ENCODE assay signal across 8 cellular contexts in the genomic region with DNA sequence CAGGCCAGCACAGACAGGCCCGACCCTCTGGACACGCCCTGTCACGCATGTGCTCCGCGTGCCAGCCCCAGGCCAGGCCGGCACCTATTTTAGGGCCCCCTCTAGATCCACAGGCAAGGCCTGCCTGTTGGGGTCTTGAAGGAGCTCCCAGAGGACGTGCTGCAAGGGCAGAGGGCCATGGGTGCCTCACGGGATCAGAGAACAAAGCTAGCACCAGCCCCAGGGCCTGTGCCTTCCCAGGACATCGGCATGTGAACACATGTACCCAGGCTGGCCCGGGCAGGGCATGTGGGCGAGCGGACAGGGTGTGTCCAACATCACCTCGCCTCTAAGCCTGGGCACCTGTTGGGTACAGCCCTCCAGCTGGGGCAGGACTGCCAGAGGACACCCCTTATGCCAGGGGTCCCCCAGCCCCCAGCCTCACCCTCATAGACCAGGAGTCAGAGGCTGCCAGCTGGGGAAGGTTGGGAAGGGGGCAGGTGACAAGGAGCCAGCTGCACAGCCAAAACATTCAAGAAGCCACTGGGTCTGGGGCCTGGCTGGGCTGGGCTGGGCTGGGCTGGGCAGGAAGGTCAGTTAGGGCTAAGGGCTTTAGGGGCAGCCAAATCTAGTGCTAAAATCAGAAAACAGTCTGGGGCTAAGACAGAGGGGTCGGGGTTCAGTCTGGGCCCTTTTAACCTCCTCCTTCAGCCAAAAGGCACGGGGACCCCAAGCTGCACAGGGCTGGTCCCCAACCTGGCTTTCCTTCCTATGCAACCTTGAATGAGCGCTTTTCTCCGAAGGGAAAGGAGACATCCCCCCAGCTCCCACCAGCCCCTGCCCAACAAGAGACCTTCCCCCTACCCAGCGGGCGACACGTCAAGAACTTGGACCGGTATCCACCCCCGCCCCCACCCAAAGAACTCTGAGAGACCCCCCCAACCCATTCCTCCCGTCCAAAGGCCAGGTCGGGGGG. TPM values are rescaled to one million over a fixed set of nuclear protein-coding genes. Genes with fewer than 3 reads are reported as not detected.
A peak's percentile ranks its signal among the peaks of the same experiment; 100 is the strongest.
DNase-seq lines count a peak whose midpoint lies in the region; ATAC-seq and TF ChIP-seq lines count a peak whose summit lies in the region.

No MANE protein-coding gene starts in this region.

- intact Hi-C loops in uterus (cut with DNase I; ENCODE audit: low total_unique reads), result no loop called here

- H4K5ac ChIP-seq in mesendoderm (ENCODE audit: low read length), result no peak overlapping the region

- H3K79me2 ChIP-seq in mesendoderm (ENCODE audit: control insufficient read depth, insufficient read depth, low read length), result peaks cover 46% of the 10 kb centered on the region

- DNase-seq in H4 (ENCODE audit: low spot score) (peak; percentile 42), SW480 (ENCODE audit: low spot score) (peak; percentile 68), ecto neural progenitor cell (ENCODE audit: low spot score) (peak; percentile 47), mesendoderm (no peak), uterus (peak in 1 of 2 donors; percentile 65), NCI-H82 (lab: John Stamatoyannopoulos, UW) (no peak), 8988T (no peak)

- no peaks in the 10 kb centered on the region for H3K9me3 ChIP-seq in uterus

- peak overlapping the region; percentile 92 for H3K56ac ChIP-seq in mesendoderm (ENCODE audit: low read length)

- ATAC-seq in GM21717 (IDR thresholded peaks at IDR 0.05; ENCODE audit: unreplicated experiment), result no peak

- H3K23ac ChIP-seq in mesendoderm (ENCODE audit: low read length), result no peak overlapping the region

- H3K4me1 ChIP-seq in mesendoderm (ENCODE audit: control insufficient read depth, low read depth, low read length), result peaks cover 4% of the 10 kb centered on the region
- peaks cover 4 to 22% of the 10 kb centered on the region in 2 donors for H3K4me1 ChIP-seq in uterus

- no peak overlapping the region for H3K4ac ChIP-seq in mesendoderm (ENCODE audit: low read depth, low read length)

- no peaks in the 10 kb centered on the region for H3K27me3 ChIP-seq in mesendoderm (ENCODE audit: insufficient read depth, low read length, poor library complexity)
- H3K27me3 ChIP-seq in uterus, result no peaks in the 10 kb centered on the region

- H2BK15ac ChIP-seq in mesendoderm (replicated peaks; ENCODE audit: low read depth), result no peak overlapping the region

- H2BK5ac ChIP-seq in mesendoderm (ENCODE audit: low read length), result no peak overlapping the region

- no peak overlapping the region for H2BK120ac ChIP-seq in mesendoderm (ENCODE audit: low read depth, low read length)

- no peaks in the 10 kb centered on the region for H3K36me3 ChIP-seq in mesendoderm (ENCODE audit: control insufficient read depth, insufficient read depth, low read length)
- no peaks in the 10 kb centered on the region for H3K36me3 ChIP-seq in uterus

- TF ChIP-seq CTCF in uterus (IDR thresholded peaks at IDR 0.05), result no peak

- peaks cover 11% of the 10 kb centered on the region for H3K79me1 ChIP-seq in mesendoderm (ENCODE audit: low read length)

- H3K4me2 ChIP-seq in mesendoderm (ENCODE audit: low read length), result peak overlapping the region; percentile 7

- peak overlapping the region; percentile 75 for H3K4me3 ChIP-seq in mesendoderm (ENCODE audit: low read length)
- peak overlapping the region; percentile 56 to 96 for H3K4me3 ChIP-seq in uterus

- peak overlapping the region; percentile 90 for H3K9ac ChIP-seq in mesendoderm (ENCODE audit: low read length)

- no peak overlapping the region for H4K8ac ChIP-seq in mesendoderm (ENCODE audit: low read depth, low read length)

- H2AK5ac ChIP-seq in mesendoderm (ENCODE audit: low read length), result no peak overlapping the region

- peak overlapping the region; percentile 91 for H3K18ac ChIP-seq in mesendoderm (ENCODE audit: low read length)

- H3K27ac ChIP-seq in mesendoderm (ENCODE audit: low read depth, low read length), result no peak overlapping the region
- H3K27ac ChIP-seq in uterus, result peak overlapping the region; percentile 99 to 100

- no CpG with 5 or more reads among the region's 24 CpGs for WGBS in mesendoderm (ENCODE audit: extremely low coverage, insufficient coverage, low lambda C conversion rate)

- peak in 1 of 2 donors; percentile 25 for TF ChIP-seq POLR2A in uterus (IDR thresholded peaks at IDR 0.05)

RNA-seq across cellular contexts. Expression of a gene that starts 35.3 kb away (rescaled TPM):
- total RNA-seq in H4 (2014; rRNA removed; shearing (Covaris generic)), result not detected in 2 replicates
- 1.2 TPM for polyA plus RNA-seq in mesendoderm (2013, experiment 1 of 2)
- polyA plus RNA-seq in mesendoderm (2013, experiment 2 of 2), result 0.85 TPM
- total RNA-seq in uterus, result 1 to 10 TPM in 1 of 4 donors, not detected in 3; 1.2 TPM

RNA-seq across cellular contexts. Expression of a gene that starts 46.4 kb away (rescaled TPM):
- 1.3 and 5.7 TPM in 2 replicates for total RNA-seq in H4 (2014; rRNA removed; shearing (Covaris generic))
- 31.4 TPM for polyA plus RNA-seq in mesendoderm (2013, experiment 1 of 2)
- polyA plus RNA-seq in mesendoderm (2013, experiment 2 of 2), result 30.0 TPM
- 1 to 10 TPM in 3 of 4 donors, under 1 TPM in 1; 0.26 to 8.4 (median 6.0) TPM for total RNA-seq in uterus

Comparison
In these comparisons a context has a peak if more than half of its experiments do, and no peak if none do; other contexts are left out.
1. DNase-seq: peak in H4 (single experiment), SW480 (single experiment) and ecto neural progenitor cell (single experiment); none in mesendoderm (single experiment), NCI-H82 (single experiment) and 8988T (single experiment).